Comparison of ENCODE assay signal across 1 cellular context in genomic region chr11:100687032-100687629, GRCh38.
A peak's percentile ranks its signal among the peaks of the same experiment; 100 is the strongest.
TF ChIP-seq lines count a peak whose summit lies in the region.

A gene with protein sequence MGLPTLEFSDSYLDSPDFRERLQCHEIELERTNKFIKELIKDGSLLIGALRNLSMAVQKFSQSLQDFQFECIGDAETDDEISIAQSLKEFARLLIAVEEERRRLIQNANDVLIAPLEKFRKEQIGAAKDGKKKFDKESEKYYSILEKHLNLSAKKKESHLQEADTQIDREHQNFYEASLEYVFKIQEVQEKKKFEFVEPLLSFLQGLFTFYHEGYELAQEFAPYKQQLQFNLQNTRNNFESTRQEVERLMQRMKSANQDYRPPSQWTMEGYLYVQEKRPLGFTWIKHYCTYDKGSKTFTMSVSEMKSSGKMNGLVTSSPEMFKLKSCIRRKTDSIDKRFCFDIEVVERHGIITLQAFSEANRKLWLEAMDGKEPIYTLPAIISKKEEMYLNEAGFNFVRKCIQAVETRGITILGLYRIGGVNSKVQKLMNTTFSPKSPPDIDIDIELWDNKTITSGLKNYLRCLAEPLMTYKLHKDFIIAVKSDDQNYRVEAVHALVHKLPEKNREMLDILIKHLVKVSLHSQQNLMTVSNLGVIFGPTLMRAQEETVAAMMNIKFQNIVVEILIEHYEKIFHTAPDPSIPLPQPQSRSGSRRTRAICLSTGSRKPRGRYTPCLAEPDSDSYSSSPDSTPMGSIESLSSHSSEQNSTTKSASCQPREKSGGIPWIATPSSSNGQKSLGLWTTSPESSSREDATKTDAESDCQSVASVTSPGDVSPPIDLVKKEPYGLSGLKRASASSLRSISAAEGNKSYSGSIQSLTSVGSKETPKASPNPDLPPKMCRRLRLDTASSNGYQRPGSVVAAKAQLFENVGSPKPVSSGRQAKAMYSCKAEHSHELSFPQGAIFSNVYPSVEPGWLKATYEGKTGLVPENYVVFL (plus strand): TSS chr11:100687288. CDS start chr11:100687679, 391 bp downstream.

TF ChIP-seq in HCT116, 20 proteins besides CTCF, POLR2A, EP300 and RAD21:
- peak; percentile 62 for TF ChIP-seq ZFX (IDR thresholded peaks at IDR 0.05)
- TF ChIP-seq, protein P1, sequence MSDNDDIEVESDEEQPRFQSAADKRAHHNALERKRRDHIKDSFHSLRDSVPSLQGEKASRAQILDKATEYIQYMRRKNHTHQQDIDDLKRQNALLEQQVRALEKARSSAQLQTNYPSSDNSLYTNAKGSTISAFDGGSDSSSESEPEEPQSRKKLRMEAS (IDR thresholded peaks at IDR 0.05), result peak; percentile 47
- peak; percentile 86 for TF ChIP-seq EGR1 (IDR thresholded peaks at IDR 0.05; ENCODE audit: low read depth)
- TF ChIP-seq FOSL1 (IDR thresholded peaks at IDR 0.05; ENCODE audit: low read depth), result no peak
- TF ChIP-seq, protein P2, sequence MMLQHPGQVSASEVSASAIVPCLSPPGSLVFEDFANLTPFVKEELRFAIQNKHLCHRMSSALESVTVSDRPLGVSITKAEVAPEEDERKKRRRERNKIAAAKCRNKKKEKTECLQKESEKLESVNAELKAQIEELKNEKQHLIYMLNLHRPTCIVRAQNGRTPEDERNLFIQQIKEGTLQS (IDR thresholded peaks at IDR 0.05), result no peak
- no peak for TF ChIP-seq TCF7L2 (IDR thresholded peaks at IDR 0.05; ENCODE audit: borderline replicate concordance, extremely low read depth, insufficient read depth, insufficient read length)
